ENCODE assay signal across 1 cellular context in genomic region chr14:64707661-64708060, GRCh38.
TF ChIP-seq lines count a peak whose summit lies in the region.

No MANE protein-coding gene starts in this region.

TF ChIP-seq in SK-N-SH, 30 proteins besides CTCF, POLR2A, EP300 and RAD21 (continued from another document):
- TF ChIP-seq, protein P1, sequence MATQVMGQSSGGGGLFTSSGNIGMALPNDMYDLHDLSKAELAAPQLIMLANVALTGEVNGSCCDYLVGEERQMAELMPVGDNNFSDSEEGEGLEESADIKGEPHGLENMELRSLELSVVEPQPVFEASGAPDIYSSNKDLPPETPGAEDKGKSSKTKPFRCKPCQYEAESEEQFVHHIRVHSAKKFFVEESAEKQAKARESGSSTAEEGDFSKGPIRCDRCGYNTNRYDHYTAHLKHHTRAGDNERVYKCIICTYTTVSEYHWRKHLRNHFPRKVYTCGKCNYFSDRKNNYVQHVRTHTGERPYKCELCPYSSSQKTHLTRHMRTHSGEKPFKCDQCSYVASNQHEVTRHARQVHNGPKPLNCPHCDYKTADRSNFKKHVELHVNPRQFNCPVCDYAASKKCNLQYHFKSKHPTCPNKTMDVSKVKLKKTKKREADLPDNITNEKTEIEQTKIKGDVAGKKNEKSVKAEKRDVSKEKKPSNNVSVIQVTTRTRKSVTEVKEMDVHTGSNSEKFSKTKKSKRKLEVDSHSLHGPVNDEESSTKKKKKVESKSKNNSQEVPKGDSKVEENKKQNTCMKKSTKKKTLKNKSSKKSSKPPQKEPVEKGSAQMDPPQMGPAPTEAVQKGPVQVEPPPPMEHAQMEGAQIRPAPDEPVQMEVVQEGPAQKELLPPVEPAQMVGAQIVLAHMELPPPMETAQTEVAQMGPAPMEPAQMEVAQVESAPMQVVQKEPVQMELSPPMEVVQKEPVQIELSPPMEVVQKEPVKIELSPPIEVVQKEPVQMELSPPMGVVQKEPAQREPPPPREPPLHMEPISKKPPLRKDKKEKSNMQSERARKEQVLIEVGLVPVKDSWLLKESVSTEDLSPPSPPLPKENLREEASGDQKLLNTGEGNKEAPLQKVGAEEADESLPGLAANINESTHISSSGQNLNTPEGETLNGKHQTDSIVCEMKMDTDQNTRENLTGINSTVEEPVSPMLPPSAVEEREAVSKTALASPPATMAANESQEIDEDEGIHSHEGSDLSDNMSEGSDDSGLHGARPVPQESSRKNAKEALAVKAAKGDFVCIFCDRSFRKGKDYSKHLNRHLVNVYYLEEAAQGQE (IDR thresholded peaks at IDR 0.05; ENCODE audit: low read depth, low read length): no peak
- TF ChIP-seq GABPA (IDR thresholded peaks at IDR 0.05; ENCODE audit: low read depth): no peak
